In genomic region chr1:46343351-46343695, GRCh38 we compare ENCODE assay signal across 18 cellular contexts. TPM values are rescaled to one million over a fixed set of nuclear protein-coding genes. Genes with fewer than 3 reads are reported as not detected.
DNase-seq lines count a peak whose midpoint lies in the region; ATAC-seq and TF ChIP-seq lines count a peak whose summit lies in the region.
"Had no signal": no experiment of that assay in that cellular context is flagged by ENCODE, and none has a peak within 500 bp of the region (broad histone marks: within the 10 kb centered on the region; RNA-seq: fewer than 3 reads in every experiment).

No MANE protein-coding gene starts in this region.

- peaks cover 31% of the 10 kb centered on the region for H3K36me3 ChIP-seq in CD4-positive, CD25-positive, alpha-beta regulatory T cell (ENCODE audit: control insufficient read depth, insufficient read depth, low read length)

- H3K4me1 Mint-ChIP-seq in activated CD8-positive, alpha-beta T cell treated with anti-CD3 and anti-CD28 coated beads for 36 hours (ENCODE audit: low read depth): peaks cover 58% of the 10 kb centered on the region
- peaks cover 44% of the 10 kb centered on the region for H3K4me1 Mint-ChIP-seq in activated CD8-positive, alpha-beta T cell treated with anti-CD3 and anti-CD28 coated beads, Interleukin-2, amount 10 ng/mL, durations not matched to agents 7 days and 5 days (ENCODE audit: low read depth)
- H3K4me1 Mint-ChIP-seq in CD4-positive, CD25-positive, alpha-beta regulatory T cell: peaks cover 15 to 67% (median 46%) of the 10 kb centered on the region in 4 donors
- peaks cover 45% of the 10 kb centered on the region for H3K4me1 Mint-ChIP-seq in brain
- H3K4me1 Mint-ChIP-seq in natural killer cell treated with Interleukin-12 subunit alpha and Interleukin-12 subunit beta and Interleukin-15 and Interleukin-18, amount 100 ng/mL, for 72 hours (ENCODE audit: low read depth in 2 of 2): peaks cover 47 to 55% of the 10 kb centered on the region in 2 donors

- TF ChIP-seq CTCF in activated CD8-positive, alpha-beta T cell treated with anti-CD3 and anti-CD28 coated beads for 36 hours (IDR thresholded peaks at IDR 0.05): no peak
- no peak for TF ChIP-seq CTCF in brain (conservative IDR thresholded peaks at IDR 0.05)

- no peak for DNase-seq in activated CD8-positive, alpha-beta T cell treated with anti-CD3 and anti-CD28 coated beads for 36 hours
- DNase-seq in activated CD8-positive, alpha-beta T cell treated with anti-CD3 and anti-CD28 coated beads, Interleukin-2, amount 10 ng/mL, durations not matched to agents 7 days and 5 days: no peak
- DNase-seq in CD4-positive, CD25-positive, alpha-beta regulatory T cell: no peak
- no peak for DNase-seq in natural killer cell treated with Interleukin-12 subunit alpha and Interleukin-12 subunit beta and Interleukin-15 and Interleukin-18, amount 100 ng/mL, for 72 hours (ENCODE audit: low spot score)
- DNase-seq in OCI-M1 (lab: John Stamatoyannopoulos, UW): no peak
- DNase-seq in iPS-NIHi11 (ENCODE audit: low spot score): no peak
- no peak for DNase-seq in NCI-H2171 (lab: John Stamatoyannopoulos, UW)
- DNase-seq: activated CD4-positive, alpha-beta T cell treated with anti-CD3 and anti-CD28 coated beads for 4 hours; DMS79 treated with DMSO at 0.1 percent for 48 hours; NCI-H1105; NCI-H2171 treated with DMSO at 0.1 percent for 48 hours; nucleus accumbens; stomach; upper lobe of right lung had no signal

- H3K4me1 ChIP-seq in CD4-positive, CD25-positive, alpha-beta regulatory T cell (ENCODE audit: control insufficient read depth, insufficient read depth, low read length, poor library complexity, severe bottlenecking): peaks cover 15% of the 10 kb centered on the region

- no peaks in the 10 kb centered on the region for H3K27me3 Mint-ChIP-seq in activated CD8-positive, alpha-beta T cell treated with anti-CD3 and anti-CD28 coated beads for 36 hours
- H3K27me3 Mint-ChIP-seq in activated CD8-positive, alpha-beta T cell treated with anti-CD3 and anti-CD28 coated beads, Interleukin-2, amount 10 ng/mL, durations not matched to agents 7 days and 5 days (ENCODE audit: low read depth): no peaks in the 10 kb centered on the region
- H3K27me3 Mint-ChIP-seq in CD4-positive, CD25-positive, alpha-beta regulatory T cell: no peaks in the 10 kb centered on the region
- H3K27me3 Mint-ChIP-seq in brain: peaks cover 13% of the 10 kb centered on the region
- H3K27me3 Mint-ChIP-seq in natural killer cell treated with Interleukin-12 subunit alpha and Interleukin-12 subunit beta and Interleukin-15 and Interleukin-18, amount 100 ng/mL, for 72 hours: no peaks in the 10 kb centered on the region

- no peak overlapping the region for H3K4me3 Mint-ChIP-seq in activated CD8-positive, alpha-beta T cell treated with anti-CD3 and anti-CD28 coated beads for 36 hours
- no peak overlapping the region for H3K4me3 Mint-ChIP-seq in activated CD8-positive, alpha-beta T cell treated with anti-CD3 and anti-CD28 coated beads, Interleukin-2, amount 10 ng/mL, durations not matched to agents 7 days and 5 days
- peak overlapping the region in 2 of 4 donors; percentile 27 to 94 for H3K4me3 Mint-ChIP-seq in CD4-positive, CD25-positive, alpha-beta regulatory T cell
- H3K4me3 Mint-ChIP-seq in brain: peak overlapping the region in 3 of 5 experiments; percentile 40 to 96 (median 57)
- no peak overlapping the region for H3K4me3 Mint-ChIP-seq in natural killer cell treated with Interleukin-12 subunit alpha and Interleukin-12 subunit beta and Interleukin-15 and Interleukin-18, amount 100 ng/mL, for 72 hours

- H3K9me3 ChIP-seq in CD4-positive, CD25-positive, alpha-beta regulatory T cell (ENCODE audit: control insufficient read depth in 2 of 2, low read length in 2 of 2): no peaks in the 10 kb centered on the region
- H3K9me3 ChIP-seq: A549, adrenal gland, stomach, upper lobe of right lung had no signal

- H3K27me3 ChIP-seq in CD4-positive, CD25-positive, alpha-beta regulatory T cell (ENCODE audit: control insufficient read depth, insufficient read depth, low read length): no peaks in the 10 kb centered on the region
- H3K27me3 ChIP-seq: adrenal gland, stomach, upper lobe of right lung had no signal

- intact Hi-C loops in activated CD8-positive, alpha-beta T cell treated with anti-CD3 and anti-CD28 coated beads for 36 hours (cut with micrococcal nuclease): loop anchor here (5.0 kb wide), 1 partner anchor 41 kb away; the partner anchor contains the start of genes LRRC41 and UQCRH

- CTCF ChIA-PET in activated CD8-positive, alpha-beta T cell treated with anti-CD3 and anti-CD28 coated beads for 36 hours (lab: Charles Lee): no interaction called here
- CTCF ChIA-PET in activated CD8-positive, alpha-beta T cell treated with anti-CD3 and anti-CD28 coated beads, Interleukin-2, amount 10 ng/mL, durations not matched to agents 7 days and 5 days (lab: Charles Lee): interaction anchor here (4.6 kb wide), 1 partner anchor 98 kb away, joined by 19 read pairs; no protein-coding TSS in a partner anchor

- POLR2A ChIA-PET in activated CD8-positive, alpha-beta T cell treated with anti-CD3 and anti-CD28 coated beads for 36 hours (lab: Charles Lee): interaction anchor here (1.1 kb wide), 1 partner anchor 35 kb away, joined by 4 read pairs; no protein-coding TSS in a partner anchor
- POLR2A ChIA-PET in activated CD8-positive, alpha-beta T cell treated with anti-CD3 and anti-CD28 coated beads, Interleukin-2, amount 10 ng/mL, durations not matched to agents 7 days and 5 days (lab: Charles Lee): no interaction called here

- H3K27ac ChIP-seq in CD4-positive, CD25-positive, alpha-beta regulatory T cell (ENCODE audit: insufficient read depth, low read length, poor library complexity, severe bottlenecking): no peak overlapping the region
- H3K27ac ChIP-seq: A549, C4-2B, upper lobe of right lung had no signal

- H3K9me3 Mint-ChIP-seq in activated CD8-positive, alpha-beta T cell treated with anti-CD3 and anti-CD28 coated beads for 36 hours: no peaks in the 10 kb centered on the region
- H3K9me3 Mint-ChIP-seq in activated CD8-positive, alpha-beta T cell treated with anti-CD3 and anti-CD28 coated beads, Interleukin-2, amount 10 ng/mL, durations not matched to agents 7 days and 5 days (ENCODE audit: insufficient read depth): no peaks in the 10 kb centered on the region
- H3K9me3 Mint-ChIP-seq in CD4-positive, CD25-positive, alpha-beta regulatory T cell: no peaks in the 10 kb centered on the region
- H3K9me3 Mint-ChIP-seq in brain: peaks cover 0 to 5% (median 0%) of the 10 kb centered on the region in 5 experiments
- no peaks in the 10 kb centered on the region for H3K9me3 Mint-ChIP-seq in natural killer cell treated with Interleukin-12 subunit alpha and Interleukin-12 subunit beta and Interleukin-15 and Interleukin-18, amount 100 ng/mL, for 72 hours

- peak overlapping the region; percentile 99 for H3K27ac Mint-ChIP-seq in activated CD8-positive, alpha-beta T cell treated with anti-CD3 and anti-CD28 coated beads for 36 hours
- no peak overlapping the region for H3K27ac Mint-ChIP-seq in activated CD8-positive, alpha-beta T cell treated with anti-CD3 and anti-CD28 coated beads, Interleukin-2, amount 10 ng/mL, durations not matched to agents 7 days and 5 days
- H3K27ac Mint-ChIP-seq in CD4-positive, CD25-positive, alpha-beta regulatory T cell: peak overlapping the region; percentile 54 to 99 (median 99)
- peak overlapping the region in 2 of 5 experiments; percentile 98 to 100 for H3K27ac Mint-ChIP-seq in brain
- peak overlapping the region; percentile 98 to 100 for H3K27ac Mint-ChIP-seq in natural killer cell treated with Interleukin-12 subunit alpha and Interleukin-12 subunit beta and Interleukin-15 and Interleukin-18, amount 100 ng/mL, for 72 hours

- H3K36me3 Mint-ChIP-seq in activated CD8-positive, alpha-beta T cell treated with anti-CD3 and anti-CD28 coated beads for 36 hours (ENCODE audit: low read depth): peaks cover 60% of the 10 kb centered on the region
- H3K36me3 Mint-ChIP-seq in activated CD8-positive, alpha-beta T cell treated with anti-CD3 and anti-CD28 coated beads, Interleukin-2, amount 10 ng/mL, durations not matched to agents 7 days and 5 days (ENCODE audit: low read depth): peaks cover 30% of the 10 kb centered on the region
- H3K36me3 Mint-ChIP-seq in CD4-positive, CD25-positive, alpha-beta regulatory T cell: peaks cover 37% of the 10 kb centered on the region
- peaks cover 46% of the 10 kb centered on the region for H3K36me3 Mint-ChIP-seq in brain
- peaks cover 10% of the 10 kb centered on the region for H3K36me3 Mint-ChIP-seq in natural killer cell treated with Interleukin-12 subunit alpha and Interleukin-12 subunit beta and Interleukin-15 and Interleukin-18, amount 100 ng/mL, for 72 hours

- H3K4me3 ChIP-seq in CD4-positive, CD25-positive, alpha-beta regulatory T cell (ENCODE audit: low read depth, low read length): no peak overlapping the region
- H3K4me3 ChIP-seq: A549, adrenal gland, stomach, upper lobe of right lung had no signal

- ATAC-seq in activated CD8-positive, alpha-beta T cell treated with anti-CD3 and anti-CD28 coated beads for 36 hours: no peak
- no peak for ATAC-seq in activated CD8-positive, alpha-beta T cell treated with anti-CD3 and anti-CD28 coated beads, Interleukin-2, amount 10 ng/mL, durations not matched to agents 7 days and 5 days
- no peak for ATAC-seq in CD4-positive, CD25-positive, alpha-beta regulatory T cell (ENCODE audit: low read depth in 2 of 2)
- ATAC-seq in natural killer cell treated with Interleukin-12 subunit alpha and Interleukin-12 subunit beta and Interleukin-15 and Interleukin-18, amount 100 ng/mL, for 72 hours: no peak
- ATAC-seq: A549, upper lobe of right lung had no signal

RNA-seq across cellular contexts. Expression of gene NSUN4, which starts 2.7 kb away (rescaled TPM):
- 10 to 100 TPM; 28.5 to 29.3 TPM for total RNA-seq in activated CD8-positive, alpha-beta T cell treated with anti-CD3 and anti-CD28 coated beads for 36 hours
- 10 to 100 TPM; 22.3 to 22.5 TPM for total RNA-seq in activated CD8-positive, alpha-beta T cell treated with anti-CD3 and anti-CD28 coated beads, Interleukin-2, amount 10 ng/mL, durations not matched to agents 7 days and 5 days
- total RNA-seq in CD4-positive, CD25-positive, alpha-beta regulatory T cell: 33.4 TPM
- polyA plus RNA-seq in CD4-positive, CD25-positive, alpha-beta regulatory T cell: 10 to 100 TPM; 10.8 to 19.6 (median 15.7) TPM
- 13.3 TPM for polyA plus RNA-seq in brain (ENCODE audit: insufficient read depth, low read depth, low replicate concordance)
- total RNA-seq in natural killer cell treated with Interleukin-12 subunit alpha and Interleukin-12 subunit beta and Interleukin-15 and Interleukin-18, amount 100 ng/mL, for 72 hours: 10 to 100 TPM; 24.0 to 43.8 TPM

RNA-seq across cellular contexts. Expression of gene UQCRH, which starts 39.8 kb away (rescaled TPM):
- 100 to 1,000 TPM; 391 to 396 TPM for total RNA-seq in activated CD8-positive, alpha-beta T cell treated with anti-CD3 and anti-CD28 coated beads for 36 hours
- 100 to 1,000 TPM; 333 to 343 TPM for total RNA-seq in activated CD8-positive, alpha-beta T cell treated with anti-CD3 and anti-CD28 coated beads, Interleukin-2, amount 10 ng/mL, durations not matched to agents 7 days and 5 days
- total RNA-seq in CD4-positive, CD25-positive, alpha-beta regulatory T cell: 120 TPM
- 100 to 1,000 TPM; 299 to 357 (median 342) TPM for polyA plus RNA-seq in CD4-positive, CD25-positive, alpha-beta regulatory T cell
- polyA plus RNA-seq in brain (ENCODE audit: insufficient read depth, low read depth, low replicate concordance): 387 TPM
- 100 to 1,000 TPM; 236 to 253 TPM for total RNA-seq in natural killer cell treated with Interleukin-12 subunit alpha and Interleukin-12 subunit beta and Interleukin-15 and Interleukin-18, amount 100 ng/mL, for 72 hours

RNA-seq across cellular contexts. Expression of gene LRRC41, which starts 39.9 kb away (rescaled TPM):
- 10 to 100 TPM; 32.1 to 32.2 TPM for total RNA-seq in activated CD8-positive, alpha-beta T cell treated with anti-CD3 and anti-CD28 coated beads for 36 hours
- 10 to 100 TPM; 32.6 to 33.9 TPM for total RNA-seq in activated CD8-positive, alpha-beta T cell treated with anti-CD3 and anti-CD28 coated beads, Interleukin-2, amount 10 ng/mL, durations not matched to agents 7 days and 5 days
- 35.0 TPM for total RNA-seq in CD4-positive, CD25-positive, alpha-beta regulatory T cell
- polyA plus RNA-seq in CD4-positive, CD25-positive, alpha-beta regulatory T cell: 10 to 100 TPM; 45.8 to 51.3 (median 50.7) TPM
- polyA plus RNA-seq in brain (ENCODE audit: insufficient read depth, low read depth, low replicate concordance): 79.6 TPM
- total RNA-seq in natural killer cell treated with Interleukin-12 subunit alpha and Interleukin-12 subunit beta and Interleukin-15 and Interleukin-18, amount 100 ng/mL, for 72 hours: 10 to 100 TPM; 43.2 to 45.5 TPM

RNA-seq across cellular contexts. Expression of gene FAAH, which starts 50.8 kb away (rescaled TPM):
- total RNA-seq in activated CD8-positive, alpha-beta T cell treated with anti-CD3 and anti-CD28 coated beads for 36 hours: 1 to 10 TPM; 3.0 to 4.7 TPM
- 1 to 10 TPM; 3.6 to 3.9 TPM for total RNA-seq in activated CD8-positive, alpha-beta T cell treated with anti-CD3 and anti-CD28 coated beads, Interleukin-2, amount 10 ng/mL, durations not matched to agents 7 days and 5 days
- total RNA-seq in CD4-positive, CD25-positive, alpha-beta regulatory T cell: 7.3 TPM
- 1 to 10 TPM in 3 of 4 donors, under 1 TPM in 1; 0.86 to 2.2 (median 1.6) TPM for polyA plus RNA-seq in CD4-positive, CD25-positive, alpha-beta regulatory T cell
- polyA plus RNA-seq in brain (ENCODE audit: insufficient read depth, low read depth, low replicate concordance): 25.0 TPM
- total RNA-seq in natural killer cell treated with Interleukin-12 subunit alpha and Interleukin-12 subunit beta and Interleukin-15 and Interleukin-18, amount 100 ng/mL, for 72 hours: 1 to 10 TPM; 4.1 to 6.6 TPM

Comparison
In these comparisons a context has a peak if more than half of its experiments do, and no peak if none do; other contexts are left out.
1. H3K4me3 Mint-ChIP-seq: peak in brain (3 of 5); none in activated CD8-positive, alpha-beta T cell treated with anti-CD3 and anti-CD28 coated beads for 36 hours (single experiment), activated CD8-positive, alpha-beta T cell treated with anti-CD3 and anti-CD28 coated beads, Interleukin-2, amount 10 ng/mL, durations not matched to agents 7 days and 5 days (single experiment) and natural killer cell treated with Interleukin-12 subunit alpha and Interleukin-12 subunit beta and Interleukin-15 and Interleukin-18, amount 100 ng/mL, for 72 hours (single experiment).